Comparison of ENCODE assay signal across 8 cellular contexts in genomic region chr14:48398675-48399282, GRCh38.
DNase-seq lines count a peak whose midpoint lies in the region; ATAC-seq, FAIRE-seq and TF ChIP-seq lines count a peak whose summit lies in the region.

No MANE protein-coding gene starts in this region.

- no peak overlapping the region for H3K4me3 ChIP-seq in adipocyte (ENCODE audit: low read length)
- H3K4me3 ChIP-seq in keratinocyte (ENCODE audit: control insufficient read depth in 2 of 3, extremely low read depth in 1 of 3, insufficient read depth in 2 of 3, low read depth in 1 of 3, low read length in 3 of 3): no peak overlapping the region

- no peaks in the 10 kb centered on the region for H3K9me1 ChIP-seq in keratinocyte (ENCODE audit: control insufficient read depth, extremely low read depth, insufficient read depth, low read length)

- H3K36me3 ChIP-seq in adipocyte (ENCODE audit: control insufficient read depth, insufficient read depth, low read length, severe bottlenecking) (no peaks in the 10 kb centered on the region), keratinocyte (ENCODE audit: control insufficient read depth in 2 of 2, extremely low read depth in 1 of 2, insufficient read depth in 2 of 2, low read length in 2 of 2) (no peaks in the 10 kb centered on the region)

- H2AFZ ChIP-seq in keratinocyte (ENCODE audit: control insufficient read depth, low read length): no peak overlapping the region

- no peaks in the 10 kb centered on the region for H3K4me1 ChIP-seq in adipocyte (ENCODE audit: control insufficient read depth, insufficient read depth, low read length)
- H3K4me1 ChIP-seq in keratinocyte (ENCODE audit: control insufficient read depth, extremely low read depth, insufficient read depth, low read length): no peaks in the 10 kb centered on the region

- FAIRE-seq in keratinocyte (lab: Jason Lieb, UNC): no peak

- H3K9me3 ChIP-seq in adipocyte (ENCODE audit: control insufficient read depth, low read length): no peaks in the 10 kb centered on the region
- H3K9me3 ChIP-seq in keratinocyte (ENCODE audit: control insufficient read depth, low read depth, low read length): no peaks in the 10 kb centered on the region

- TF ChIP-seq CTCF in keratinocyte (optimal IDR thresholded peaks at IDR 0.05 in 1 of 3, IDR thresholded peaks at IDR 0.05 in 1 of 3, conservative IDR thresholded peaks at IDR 0.05 in 1 of 3; ENCODE audit: extremely low read depth in 1 of 3, insufficient read depth in 2 of 3, low read length in 3 of 3): peak in 2 of 3 experiments; percentile 50 to 56

- no peaks in the 10 kb centered on the region for H4K20me1 ChIP-seq in keratinocyte (ENCODE audit: control insufficient read depth, extremely low read depth, insufficient read depth, low read length)

- dilution Hi-C loops in keratinocyte (cut with MboI; ENCODE audit: extremely low pct_ligation_motif_present, low sequenced_read_pairs): no loop called here

- DNase-seq in AG08396 (ENCODE audit: low spot score) (peak; percentile 30), NCI-H2029 (lab: John Stamatoyannopoulos, UW) (peak; percentile 8), adipocyte (ENCODE audit: low read depth) (peak; percentile 29), keratinocyte (ENCODE audit: low read depth, low spot score) (no peak), KG1 (lab: John Stamatoyannopoulos, UW) (no peak), EL (no peak)
- DNase-seq in activated CD8-positive, alpha-beta memory T cell treated with anti-CD3 and anti-CD28 coated beads for 24 hours: no peak

- H3K4me2 ChIP-seq in keratinocyte (ENCODE audit: control insufficient read depth, extremely low read depth, insufficient read depth, low read depth, low read length): no peak overlapping the region

- H3K79me2 ChIP-seq in keratinocyte (ENCODE audit: control insufficient read depth, insufficient read depth, low read length): no peaks in the 10 kb centered on the region

- H3K27me3 ChIP-seq in adipocyte (replicated peaks; ENCODE audit: control insufficient read depth, insufficient read depth, low read length) (no peaks in the 10 kb centered on the region), keratinocyte (ENCODE audit: control insufficient read depth, extremely low read depth, insufficient read depth, low read length) (no peaks in the 10 kb centered on the region)

- H3K9ac ChIP-seq in adipocyte (ENCODE audit: low read length): no peak overlapping the region
- H3K9ac ChIP-seq in keratinocyte (ENCODE audit: control insufficient read depth, extremely low read depth, insufficient read depth, low read length): no peak overlapping the region

- peak; percentile 47 for ATAC-seq in GM21576 (IDR thresholded peaks at IDR 0.05; ENCODE audit: unreplicated experiment)

- H3K27ac ChIP-seq in keratinocyte (ENCODE audit: control insufficient read depth, insufficient read depth, low read length): no peak overlapping the region

Comparison
In these comparisons a context has a peak if more than half of its experiments do, and no peak if none do; other contexts are left out.
1. DNase-seq: peak in AG08396 (single experiment), NCI-H2029 (single experiment) and adipocyte (single experiment); none in keratinocyte (single experiment), activated CD8-positive, alpha-beta memory T cell treated with anti-CD3 and anti-CD28 coated beads for 24 hours (single experiment), KG1 (single experiment) and EL (single experiment).